In the genomic region with DNA sequence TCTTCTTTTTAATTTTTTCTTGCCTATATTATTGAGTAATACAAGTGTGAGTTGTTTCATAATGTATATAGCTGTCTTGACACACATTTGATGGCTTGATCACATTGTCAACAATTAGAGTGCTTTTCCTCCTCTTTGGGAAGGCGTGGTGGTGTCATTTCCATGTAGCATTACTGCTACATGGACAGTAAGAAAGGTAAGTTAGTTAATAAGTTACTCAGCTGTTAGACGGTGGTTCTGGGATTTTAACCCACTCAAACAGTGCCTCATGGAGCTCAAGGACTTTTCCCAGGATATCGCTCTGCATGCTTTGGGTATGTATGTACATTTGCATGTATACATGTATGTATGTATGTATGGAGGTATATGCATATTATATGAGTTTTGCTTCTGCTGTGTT, we compare ENCODE assay signal across 24 cellular contexts.
DNase-seq lines count a peak whose midpoint lies in the region; FAIRE-seq and TF ChIP-seq lines count a peak whose summit lies in the region.
"Had no signal": no experiment of that assay in that cellular context is flagged by ENCODE, and none has a peak within 500 bp of the region (broad histone marks: within the 10 kb centered on the region; RNA-seq: fewer than 3 reads in every experiment).

No MANE protein-coding gene starts in this region.

- H3K4me1 Mint-ChIP-seq in neural crest cell: no peaks in the 10 kb centered on the region
- H3K4me1 Mint-ChIP-seq: CD14-positive monocyte; CD4-positive, CD25-positive, alpha-beta regulatory T cell; CD8-positive, alpha-beta memory T cell had no signal

- H3K36me3 ChIP-seq in A673 (ENCODE audit: insufficient read depth, low read length, poor library complexity, severe bottlenecking): no peaks in the 10 kb centered on the region
- H3K36me3 ChIP-seq: BE2C, BLaER1 had no signal

- H3K9me3 ChIP-seq in A673 (ENCODE audit: low read depth, low read length, poor library complexity, severe bottlenecking): no peaks in the 10 kb centered on the region
- H3K9me3 ChIP-seq: A549 had no signal

- no peak overlapping the region for H3K4me3 ChIP-seq in A673 (ENCODE audit: low read depth, low read length, poor library complexity, severe bottlenecking)
- H3K4me3 ChIP-seq: A549, BLaER1 had no signal

- CTCF ChIA-PET in A673 (lab: Charles Lee): no interaction called here

- peaks cover 42% of the 10 kb centered on the region for H3K4me1 ChIP-seq in A673 (ENCODE audit: insufficient read depth, low read length, poor library complexity, severe bottlenecking)
- H3K4me1 ChIP-seq: A549, BE2C, BLaER1 had no signal

- intact Hi-C loops in A673 (cut with micrococcal nuclease; ENCODE audit: unreplicated experiment): no loop called here

- H3K4me3 Mint-ChIP-seq in neural crest cell: no peak overlapping the region
- H3K4me3 Mint-ChIP-seq: CD14-positive monocyte; CD4-positive, alpha-beta memory T cell; CD4-positive, CD25-positive, alpha-beta regulatory T cell; CD8-positive, alpha-beta memory T cell had no signal

- POLR2A ChIA-PET in A673 (lab: Charles Lee; ENCODE audit: low non-redundant PET): no interaction called here

- peaks cover under 1% of the 10 kb centered on the region for H3K27me3 Mint-ChIP-seq in neural crest cell (ENCODE audit: low read depth)
- H3K27me3 Mint-ChIP-seq: CD4-positive, CD25-positive, alpha-beta regulatory T cell had no signal

- no peaks in the 10 kb centered on the region for H3K9me3 Mint-ChIP-seq in neural crest cell

- TF ChIP-seq CTCF in A673 (conservative IDR thresholded peaks at IDR 0.05; ENCODE audit: low read depth, low read length): no peak
- TF ChIP-seq CTCF in neural crest cell (conservative IDR thresholded peaks at IDR 0.05): no peak
- TF ChIP-seq CTCF in D721Med (IDR thresholded peaks at IDR 0.05; ENCODE audit: insufficient read depth, missing control alignments): no peak

- DNase-seq in DMS53 (lab: John Stamatoyannopoulos, UW) (peak; percentile 20), DMS53 treated with DMSO at 0.1 percent for 48 hours (lab: John Stamatoyannopoulos, UW; ENCODE audit: unreplicated experiment) (no peak), A673 (ENCODE audit: low spot score) (no peak), neural crest cell (ENCODE audit: low read depth, low spot score) (no peak), NCI-H2196 (lab: John Stamatoyannopoulos, UW; ENCODE audit: unreplicated experiment) (no peak), D721Med (ENCODE audit: insufficient read length, low spot score) (no peak)
- DNase-seq in stimulated activated CD4-positive, alpha-beta T cell treated with anti-CD3 and anti-CD28 coated beads, Interleukin-15, amount 100 ng/mL, for 24 hours: no peak
- DNase-seq: ACHN; BE2C; C1 segment of cervical spinal cord; CD4-positive, alpha-beta memory T cell; CD4-positive, CD25-positive, alpha-beta regulatory T cell; CD8-positive, alpha-beta memory T cell; COR-L47; DMS79 treated with DMSO at 0.1 percent for 48 hours; GF-D8 had no signal

- FAIRE-seq in islet of Langerhans (lab: Jason Lieb, UNC) (peak; percentile 71), D721Med (lab: Jason Lieb, UNC) (no peak)
- FAIRE-seq: A549, G401.6, GM12891, GM19239 had no signal

- no peaks in the 10 kb centered on the region for H3K27me3 ChIP-seq in A673 (replicated peaks; ENCODE audit: insufficient read depth, low read depth, low read length, poor library complexity)
- H3K27me3 ChIP-seq: BE2C, BLaER1 had no signal

- H3K27ac Mint-ChIP-seq in neural crest cell (ENCODE audit: unreplicated experiment): peak overlapping the region; percentile 38
- H3K27ac Mint-ChIP-seq: CD14-positive monocyte; CD4-positive, CD25-positive, alpha-beta regulatory T cell; CD8-positive, alpha-beta memory T cell had no signal

- TSS peak; percentile 52 for BruUV-seq in A673 (replicated peaks; lab: Mats Ljungman, UMichigan)

- H3K36me3 Mint-ChIP-seq in neural crest cell (ENCODE audit: low read depth): no peaks in the 10 kb centered on the region
- H3K36me3 Mint-ChIP-seq: CD14-positive monocyte; CD4-positive, alpha-beta memory T cell; CD4-positive, CD25-positive, alpha-beta regulatory T cell; CD8-positive, alpha-beta memory T cell had no signal

- H3K27ac ChIP-seq in A673 (ENCODE audit: low read depth, low read length, poor library complexity, severe bottlenecking): peak overlapping the region; percentile 72
- H3K27ac ChIP-seq: 22Rv1, A549, BLaER1 had no signal
